Comparison of ENCODE assay signal across 27 cellular contexts in the genomic region with DNA sequence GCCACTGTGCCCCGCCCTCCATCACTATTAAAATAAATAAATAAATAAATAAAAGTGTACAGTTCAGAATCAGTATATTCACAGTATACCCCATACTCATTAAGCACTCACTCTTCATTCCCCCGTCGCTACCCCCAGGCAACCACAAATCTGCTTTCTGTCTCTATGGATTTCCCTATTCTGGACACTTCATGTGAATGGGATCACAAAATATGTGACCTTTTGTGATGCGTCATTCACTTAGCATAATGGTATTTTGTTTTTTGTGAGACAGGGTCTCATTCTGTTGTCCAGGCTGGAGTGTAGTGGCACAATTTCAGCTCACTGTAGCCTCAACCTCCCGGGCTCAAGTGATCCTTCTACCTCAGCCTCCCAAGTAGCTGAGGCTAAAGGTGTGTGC.
"Had no signal": no experiment of that assay in that cellular context is flagged by ENCODE, and none has a peak within 500 bp of the region (broad histone marks: within the 10 kb centered on the region; RNA-seq: fewer than 3 reads in every experiment).

No MANE protein-coding gene starts in this region.

- H3K4me1 Mint-ChIP-seq: activated B cell treated with CpG ODN at 0.5 μM for 24 hours; activated T-helper 17 cell treated with anti-CD3 and anti-CD28 coated beads, Interleukin-2, amount 50 U/mL, for 72 hours; central memory CD8-positive, alpha-beta T cell had no signal

- H3K27me3 Mint-ChIP-seq: activated B cell treated with CpG ODN at 0.5 μM for 24 hours; activated CD8-positive, alpha-beta T cell treated with anti-CD3 and anti-CD28 coated beads for 36 hours; activated T-helper 17 cell treated with anti-CD3 and anti-CD28 coated beads, Interleukin-2, amount 50 U/mL, for 72 hours; central memory CD8-positive, alpha-beta T cell had no signal

- H3K4me3 Mint-ChIP-seq: activated B cell treated with CpG ODN at 0.5 μM for 24 hours; activated CD8-positive, alpha-beta T cell treated with anti-CD3 and anti-CD28 coated beads for 36 hours; activated naive CD8-positive, alpha-beta T cell; activated T-cell treated with anti-CD3 and anti-CD28 coated beads, Interleukin-2, amount 50 U/mL, for 4 hours; activated T-helper 17 cell treated with anti-CD3 and anti-CD28 coated beads, Interleukin-2, amount 50 U/mL, for 72 hours; central memory CD8-positive, alpha-beta T cell had no signal

- H3K9me3 Mint-ChIP-seq: activated B cell treated with CpG ODN at 0.5 μM for 24 hours; activated CD8-positive, alpha-beta T cell treated with anti-CD3 and anti-CD28 coated beads for 36 hours; activated T-cell treated with anti-CD3 and anti-CD28 coated beads, Interleukin-2, amount 50 U/mL, for 4 hours; activated T-helper 17 cell treated with anti-CD3 and anti-CD28 coated beads, Interleukin-2, amount 50 U/mL, for 72 hours; central memory CD8-positive, alpha-beta T cell had no signal

- H3K27me3 ChIP-seq: brain microvascular endothelial cell, gastrocnemius medialis, heart left ventricle had no signal

- H3K9me3 ChIP-seq: gastrocnemius medialis had no signal

- H3K36me3 ChIP-seq: brain microvascular endothelial cell, gastrocnemius medialis, heart left ventricle had no signal

- H3K36me3 Mint-ChIP-seq: activated naive CD8-positive, alpha-beta T cell had no signal

- H3K4me3 ChIP-seq: gastrocnemius medialis, heart left ventricle had no signal

- H3K27ac Mint-ChIP-seq: activated B cell treated with CpG ODN at 0.5 μM for 24 hours; activated CD8-positive, alpha-beta T cell treated with anti-CD3 and anti-CD28 coated beads for 36 hours; activated naive CD8-positive, alpha-beta T cell; activated T-helper 17 cell treated with anti-CD3 and anti-CD28 coated beads, Interleukin-2, amount 50 U/mL, for 72 hours had no signal

- H3K4me1 ChIP-seq: gastrocnemius medialis, heart left ventricle had no signal

- H3K27ac ChIP-seq: brain microvascular endothelial cell, epithelial cell of prostate, gastrocnemius medialis, heart left ventricle had no signal

- DNase-seq: activated B cell treated with CpG ODN at 0.5 μM for 24 hours; activated CD4-positive, alpha-beta T cell treated with anti-CD3 and anti-CD28 coated beads for 48 hours; activated CD4-positive, alpha-beta T cell treated with anti-CD3 and anti-CD28 coated beads, Interleukin-2, amount 50 U/mL, for 1 hour; activated CD4-positive, alpha-beta T cell treated with anti-CD3 and anti-CD28 coated beads, Interleukin-2, amount 50 U/mL, for 48 hours; activated CD8-positive, alpha-beta memory T cell treated with anti-CD3 and anti-CD28 coated beads for 24 hours; activated CD8-positive, alpha-beta T cell treated with anti-CD3 and anti-CD28 coated beads for 36 hours; activated effector memory CD4-positive, alpha-beta T cell treated with Interleukin-2 at 50 U/mL for 16 hours; activated gamma-delta T cell treated with Interleukin-2 at 50 U/mL for 16 hours; activated naive CD4-positive, alpha-beta T cell treated with anti-CD3 and anti-CD28 coated beads, Interleukin-2, amount 50 U/mL, for 16 hours; activated naive CD4-positive, alpha-beta T cell treated with Interleukin-2 at 50 U/mL for 16 hours; activated T-cell treated with anti-CD3 and anti-CD28 coated beads, Interleukin-2, amount 50 U/mL, for 4 hours; amniotic stem cell; anterior cingulate cortex; brain microvascular endothelial cell; cortex of kidney; dermis blood vessel endothelial cell; effector CD8-positive, alpha-beta T cell; foreskin fibroblast; gastrocnemius medialis; glutamatergic neuron; heart left ventricle; T-helper 2 cell had no signal

- ATAC-seq: activated CD4-positive, CD25-positive, alpha-beta regulatory T cell treated with anti-CD3 and anti-CD28 coated beads, Interleukin-2, amount 50 U/mL, for 24 hours; activated CD8-positive, alpha-beta T cell treated with anti-CD3 and anti-CD28 coated beads for 36 hours; activated T-cell treated with anti-CD3 and anti-CD28 coated beads, Interleukin-2, amount 50 U/mL, for 4 hours; activated T-helper 17 cell treated with anti-CD3 and anti-CD28 coated beads, Interleukin-2, amount 50 U/mL, for 72 hours; gastrocnemius medialis; heart left ventricle had no signal
